ENCODE assay signal across 17 cellular contexts in the genomic region with DNA sequence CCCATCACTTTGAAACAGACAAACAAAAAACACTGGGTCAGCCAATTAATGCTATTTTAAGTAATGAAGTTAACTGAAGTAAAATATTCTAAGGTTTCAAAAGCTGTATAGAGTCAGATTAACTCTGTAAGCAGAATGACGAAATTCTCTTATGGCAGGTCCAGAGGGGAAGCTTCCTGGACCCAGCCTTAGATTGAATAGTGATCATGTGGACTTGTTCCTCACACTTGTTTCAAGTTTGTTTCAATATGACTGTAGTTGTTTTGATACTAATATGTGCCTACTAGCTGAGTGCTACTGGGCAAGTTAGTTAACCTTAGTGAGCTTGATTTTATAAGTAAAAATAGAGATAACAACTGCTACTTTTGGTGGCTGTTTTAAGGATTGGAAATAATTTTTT. TPM values are rescaled to one million over a fixed set of nuclear protein-coding genes. Genes with fewer than 3 reads are reported as not detected.
DNase-seq lines count a peak whose midpoint lies in the region; ATAC-seq, FAIRE-seq and TF ChIP-seq lines count a peak whose summit lies in the region.
"Had no signal": no experiment of that assay in that cellular context is flagged by ENCODE, and none has a peak within 500 bp of the region (broad histone marks: within the 10 kb centered on the region; RNA-seq: fewer than 3 reads in every experiment).

No MANE protein-coding gene starts in this region.

- no peak for FAIRE-seq in GM12878 (lab: Jason Lieb, UNC)

- H3K9me3 ChIP-seq in GM12878 (replicated peaks; ENCODE audit: control insufficient read depth, insufficient read depth, low read length) (no peaks in the 10 kb centered on the region), breast epithelium (no peaks in the 10 kb centered on the region), prostate gland (no peaks in the 10 kb centered on the region)
- H3K9me3 ChIP-seq: esophagus squamous epithelium had no signal

- H3K79me2 ChIP-seq in GM12878 (ENCODE audit: control insufficient read depth, insufficient read depth, low read length): no peaks in the 10 kb centered on the region

- no peak; a peak in 1 of 4 replicates for TF ChIP-seq EP300 in GM12878 (IDR thresholded peaks at IDR 0.05; ENCODE audit: borderline replicate concordance in 1 of 2, control insufficient read depth in 1 of 2, low read depth in 2 of 2, low read length in 2 of 2)

- TF ChIP-seq RAD21 in GM12878 (IDR thresholded peaks at IDR 0.05; ENCODE audit: insufficient read depth, low read depth, low read length): no peak

- SMC1A ChIA-PET in GM12878 (lab: Charles Lee; ENCODE audit: uncharacterized antibody, unreplicated experiment): no interaction called here

- no peak overlapping the region for H2AFZ ChIP-seq in GM12878 (ENCODE audit: control insufficient read depth, low read depth, low read length)

- in situ Hi-C loops in GM12878 (cut with MboI): no loop called here

- H3K27ac ChIP-seq in GM12878 (ENCODE audit: control insufficient read depth, insufficient read depth): no peak overlapping the region
- no peak overlapping the region for H3K27ac ChIP-seq in breast epithelium
- no peak overlapping the region for H3K27ac ChIP-seq in prostate gland
- H3K27ac ChIP-seq: esophagus squamous epithelium had no signal

- ATAC-seq in GM18499 (IDR thresholded peaks at IDR 0.05; ENCODE audit: insufficient read depth, unreplicated experiment) (peak; percentile 75), GM19351 (IDR thresholded peaks at IDR 0.05; ENCODE audit: unreplicated experiment) (peak; percentile 75), HG03159 (IDR thresholded peaks at IDR 0.05; ENCODE audit: unreplicated experiment) (peak; percentile 54), GM12878 (peak; percentile 93), HG02623 (IDR thresholded peaks at IDR 0.05; ENCODE audit: unreplicated experiment) (no peak)
- ATAC-seq: T-cell had no signal

- no peaks in the 10 kb centered on the region for H3K36me3 ChIP-seq in GM12878 (ENCODE audit: control insufficient read depth in 2 of 2, insufficient read depth in 2 of 2, low read length in 1 of 2)
- H3K36me3 ChIP-seq in breast epithelium: no peaks in the 10 kb centered on the region
- no peaks in the 10 kb centered on the region for H3K36me3 ChIP-seq in prostate gland
- H3K36me3 ChIP-seq: esophagus squamous epithelium had no signal

- no peak overlapping the region for H3K9ac ChIP-seq in GM12878 (ENCODE audit: control insufficient read depth, insufficient read depth, low read length)

- intact Hi-C loops in GM12878 (cut with micrococcal nuclease; ENCODE audit: unreplicated experiment) (no loop called here), breast epithelium (cut with DNase I; ENCODE audit: low total_unique reads) (no loop called here), prostate gland (cut with DNase I) (no loop called here), posterior vena cava (cut with DNase I) (no loop called here)

- H3K27me3 ChIP-seq in GM12878 (replicated peaks in 1 of 2; ENCODE audit: control insufficient read depth in 2 of 2, insufficient read depth in 2 of 2, low read length in 1 of 2): no peaks in the 10 kb centered on the region
- H3K27me3 ChIP-seq in breast epithelium: no peaks in the 10 kb centered on the region
- no peaks in the 10 kb centered on the region for H3K27me3 ChIP-seq in prostate gland (replicated peaks; ENCODE audit: insufficient read depth)
- H3K27me3 ChIP-seq: esophagus squamous epithelium had no signal

- DNase-seq in GM12878 (ENCODE audit: low read depth, low spot score): peak; percentile 15
- no peak for DNase-seq in breast epithelium (ENCODE audit: low spot score in 2 of 2)
- no peak for DNase-seq in prostate gland (ENCODE audit: low spot score)
- DNase-seq in posterior vena cava (ENCODE audit: low spot score): no peak
- DNase-seq: activated naive CD4-positive, alpha-beta T cell; aorta; effector memory CD4-positive, alpha-beta T cell; esophagus squamous epithelium; glutamatergic neuron; H9; NCI-H1930; T-cell had no signal

- no peaks in the 10 kb centered on the region for H3K4me1 ChIP-seq in GM12878 (ENCODE audit: control insufficient read depth, insufficient read depth, low read length)
- H3K4me1 ChIP-seq in breast epithelium: no peaks in the 10 kb centered on the region
- no peaks in the 10 kb centered on the region for H3K4me1 ChIP-seq in prostate gland (replicated peaks)
- H3K4me1 ChIP-seq: esophagus squamous epithelium had no signal

- no peak for TF ChIP-seq CTCF in GM12878 (IDR thresholded peaks at IDR 0.05 in 2 of 3, conservative IDR thresholded peaks at IDR 0.05 in 1 of 3; ENCODE audit: control insufficient read depth in 2 of 3, extremely low read depth in 1 of 3, insufficient read depth in 1 of 3, low read depth in 3 of 3, low read length in 3 of 3)
- no peak for TF ChIP-seq CTCF in breast epithelium (IDR thresholded peaks at IDR 0.05)
- TF ChIP-seq CTCF in prostate gland (IDR thresholded peaks at IDR 0.05): no peak

- no peaks in the 10 kb centered on the region for H4K20me1 ChIP-seq in GM12878 (ENCODE audit: control insufficient read depth, insufficient read depth)

- no peak overlapping the region for H3K4me3 ChIP-seq in GM12878
- H3K4me3 ChIP-seq in breast epithelium: no peak overlapping the region
- H3K4me3 ChIP-seq in prostate gland: no peak overlapping the region
- H3K4me3 ChIP-seq: esophagus squamous epithelium had no signal

- CTCF ChIA-PET in GM12878 (lab: Yijun Ruan, JAX): interaction anchor here (1.0 to 1.6 kb wide), 2 partner anchors 32 to 224 kb away, joined by 4 to 5 read pairs; no protein-coding TSS in a partner anchor

- no peak overlapping the region for H3K4me2 ChIP-seq in GM12878 (ENCODE audit: control insufficient read depth, insufficient read depth)

- no TSS peak for BruUV-seq in GM12878 (replicated peaks; lab: Mats Ljungman, UMichigan)

- 0% methylated on average over 1 of the region's 1 CpG for WGBS in GM12878 (ENCODE audit: insufficient coverage, insufficient replicate concordance, low lambda C conversion rate, missing lambda C conversion rate)
- 81% methylated on average over 1 of the region's 1 CpG for whole genome bisulfite sequencing in prostate gland

- POLR2A ChIA-PET in GM12878 (lab: Charles Lee): no interaction called here

- RAD21 ChIA-PET in GM12878 (lab: Charles Lee; ENCODE audit: unreplicated experiment): interaction anchor here (0.6 kb wide), 1 partner anchor 353 kb away, joined by 3 read pairs; no protein-coding TSS in a partner anchor

- TF ChIP-seq POLR2A in GM12878 (IDR thresholded peaks at IDR 0.05; ENCODE audit: low read depth, low read length): no peak
- TF ChIP-seq POLR2A in breast epithelium (IDR thresholded peaks at IDR 0.05): no peak
- no peak for TF ChIP-seq POLR2A in prostate gland (IDR thresholded peaks at IDR 0.05)

TF ChIP-seq in GM12878, 131 proteins besides CTCF, POLR2A, EP300 and RAD21 (continues in another document):
- no peak for TF ChIP-seq CBX3 (IDR thresholded peaks at IDR 0.05; ENCODE audit: borderline replicate concordance, low read depth)
- TF ChIP-seq ATF7 (IDR thresholded peaks at IDR 0.05; ENCODE audit: low read depth): peak; percentile 62; the same call in 1 of the 2 replicates
- no peak for TF ChIP-seq ZNF384 (IDR thresholded peaks at IDR 0.05; ENCODE audit: borderline replicate concordance, low read depth, low read length)

RNA-seq across cellular contexts. Expression of a gene that starts 32.6 kb away (rescaled TPM):
- total RNA-seq in GM12878 (2013; cell fraction: nucleolus; rRNA removed): 5.9 TPM in 2 replicates
- total RNA-seq in GM12878 (2014; rRNA removed) (1.6 and 2.0 TPM in 2 replicates), GM12878 (2014; rRNA removed; fragmentation: Illumina TruSeq; extraction: Trizol) (2.0 and 2.5 TPM in 2 replicates), GM12878 (2021) (1.5 and 1.6 TPM in 2 replicates), breast epithelium (10 to 100 TPM in 2 of 3 donors, 1 to 10 TPM in 1; 1.6 to 18.4 (median 15.7) TPM), prostate gland (1 to 10 TPM; 6.4 to 7.0 TPM), posterior vena cava (under 1 TPM in 1 of 2 donors, not detected in 1; 0.86 TPM)
- 0.52 TPM for polyA plus RNA-seq in GM12878 (2011; ENCODE audit: low read depth)
- polyA plus RNA-seq in GM12878 (2011; rRNA removed) (11.7 and 18.0 TPM in 2 replicates), GM12878 (2014; fragmentation: Illumina TruSeq; extraction: Trizol) (2.2 and 4.2 TPM in 2 replicates), GM12878 (2014; fragmentation: Nextera tagmentation; extraction: Ambion mirVana) (1 to 10 TPM; 1.2 TPM), GM12878 (2014; rRNA removed) (0.78 and 1.4 TPM in 2 replicates), GM12878 (2016; fragmentation: Nextera tagmentation; extraction: Ambion mirVana) (1 to 10 TPM in 1 of 2 experiments, under 1 TPM in 1; 0.59 to 1.7 TPM)
- polyA plus RNA-seq in GM12878 (2011; cell fraction: cytosol; rRNA removed): 4.1 and 6.3 TPM in 2 replicates
- 4.0 and 4.5 TPM in 2 replicates for polyA plus RNA-seq in GM12878 (2011; cell fraction: nucleus; rRNA removed)
- polyA plus RNA-seq in GM12878 (2012): 0.45 and 0.76 TPM in 2 replicates
- polyA minus RNA-seq in GM12878 (2011; rRNA and poly(A)+ RNA removed): 9.8 and 13.0 TPM in 2 replicates
- polyA minus RNA-seq in GM12878 (2011; cell fraction: cytosol; rRNA and poly(A)+ RNA removed): 4.2 and 4.8 TPM in 2 replicates
- polyA minus RNA-seq in GM12878 (2011; cell fraction: nucleus; rRNA and poly(A)+ RNA removed): 2.9 and 3.5 TPM in 2 replicates
- total RNA-seq: skeletal muscle tissue had no signal

RNA-seq across cellular contexts. Expression of a gene that starts 50.3 kb away (rescaled TPM):
- 131 and 132 TPM in 2 replicates for total RNA-seq in GM12878 (2013; cell fraction: nucleolus; rRNA removed)
- total RNA-seq in GM12878 (2014; rRNA removed): 33.5 and 33.6 TPM in 2 replicates
- total RNA-seq in GM12878 (2014; rRNA removed; fragmentation: Illumina TruSeq; extraction: Trizol): 41.5 and 42.1 TPM in 2 replicates
- total RNA-seq in GM12878 (2021): 27.9 and 34.1 TPM in 2 replicates
- polyA plus RNA-seq in GM12878 (2011; ENCODE audit: low read depth): 5.1 TPM
- polyA plus RNA-seq in GM12878 (2011; rRNA removed): 34.0 and 51.8 TPM in 2 replicates
- polyA plus RNA-seq in GM12878 (2011; cell fraction: cytosol; rRNA removed): 7.0 and 7.4 TPM in 2 replicates
- 41.2 and 79.2 TPM in 2 replicates for polyA plus RNA-seq in GM12878 (2011; cell fraction: nucleus; rRNA removed)
- 12.4 and 13.5 TPM in 2 replicates for polyA plus RNA-seq in GM12878 (2012)
- polyA plus RNA-seq in GM12878 (2014; fragmentation: Illumina TruSeq; extraction: Trizol): 23.8 and 35.8 TPM in 2 replicates
- polyA plus RNA-seq in GM12878 (2014; fragmentation: Nextera tagmentation; extraction: Ambion mirVana): 10 to 100 TPM; 25.8 to 29.0 TPM
- 19.3 and 21.0 TPM in 2 replicates for polyA plus RNA-seq in GM12878 (2014; rRNA removed)
- 10 to 100 TPM; 28.2 to 31.3 TPM for polyA plus RNA-seq in GM12878 (2016; fragmentation: Nextera tagmentation; extraction: Ambion mirVana)
- polyA minus RNA-seq in GM12878 (2011; rRNA and poly(A)+ RNA removed): 37.0 and 50.8 TPM in 2 replicates
- polyA minus RNA-seq in GM12878 (2011; cell fraction: cytosol; rRNA and poly(A)+ RNA removed): 14.0 and 14.2 TPM in 2 replicates
- 32.3 and 64.6 TPM in 2 replicates for polyA minus RNA-seq in GM12878 (2011; cell fraction: nucleus; rRNA and poly(A)+ RNA removed)
- total RNA-seq in breast epithelium: 10 to 100 TPM; 25.6 to 63.7 (median 39.0) TPM
- total RNA-seq in prostate gland: 10 to 100 TPM; 35.6 to 36.1 TPM
- 10 to 100 TPM; 20.2 to 20.3 TPM for total RNA-seq in posterior vena cava
